22 cellular contexts compared by ENCODE assay signal in genomic region chr2:159976527-159977163, GRCh38.
"Had no signal": no experiment of that assay in that cellular context is flagged by ENCODE, and none has a peak within 500 bp of the region (broad histone marks: within the 10 kb centered on the region; RNA-seq: fewer than 3 reads in every experiment).

No MANE protein-coding gene starts in this region.

- H3K9me3 ChIP-seq: prostate gland, right lobe of liver, testis, transverse colon had no signal

- H3K9me3 Mint-ChIP-seq: dendritic cell treated with granulocyte-macrophage colony-stimulating factor and Interleukin-4, amounts not matched to agents 40 ng/mL and 50 ng/mL, for 4 days; endodermal cell; naive thymus-derived CD4-positive, alpha-beta T cell; nephron progenitor cell; stimulated activated effector memory CD8-positive, alpha-beta T cell treated with anti-CD3 and anti-CD28 coated beads, Interleukin-12 subunit alpha, Interleukin-12 subunit beta, amount 100 ng/mL, for 72 hours; stimulated activated naive CD8-positive, alpha-beta T cell treated with anti-CD3 and anti-CD28 coated beads, Interleukin-15, Interleukin-2, amounts not matched to agents 100 ng/mL and 50 ng/mL, for 24 hours had no signal

- H3K4me3 Mint-ChIP-seq: dendritic cell treated with granulocyte-macrophage colony-stimulating factor and Interleukin-4, amounts not matched to agents 40 ng/mL and 50 ng/mL, for 4 days; endodermal cell; naive thymus-derived CD4-positive, alpha-beta T cell; nephron progenitor cell; stimulated activated effector memory CD8-positive, alpha-beta T cell treated with anti-CD3 and anti-CD28 coated beads, Interleukin-12 subunit alpha, Interleukin-12 subunit beta, amount 100 ng/mL, for 72 hours; stimulated activated naive CD8-positive, alpha-beta T cell treated with anti-CD3 and anti-CD28 coated beads, Interleukin-15, Interleukin-2, amounts not matched to agents 100 ng/mL and 50 ng/mL, for 24 hours had no signal

- H3K79me2 ChIP-seq: hepatocyte, parathyroid adenoma had no signal

- H3K9ac ChIP-seq: parathyroid adenoma had no signal

- H3K27ac ChIP-seq: foreskin keratinocyte, hepatocyte, parathyroid adenoma, prostate gland, right lobe of liver, testis, transverse colon had no signal

- H2AFZ ChIP-seq: hepatocyte, parathyroid adenoma had no signal

- H3K4me1 ChIP-seq: foreskin keratinocyte, parathyroid adenoma, prostate gland, right lobe of liver, testis, transverse colon had no signal

- H3K36me3 ChIP-seq: prostate gland, right lobe of liver had no signal

- H3K27ac Mint-ChIP-seq: dendritic cell treated with granulocyte-macrophage colony-stimulating factor and Interleukin-4, amounts not matched to agents 40 ng/mL and 50 ng/mL, for 4 days; endodermal cell; naive thymus-derived CD4-positive, alpha-beta T cell; nephron progenitor cell; stimulated activated effector memory CD8-positive, alpha-beta T cell treated with anti-CD3 and anti-CD28 coated beads, Interleukin-12 subunit alpha, Interleukin-12 subunit beta, amount 100 ng/mL, for 72 hours; stimulated activated naive CD8-positive, alpha-beta T cell treated with anti-CD3 and anti-CD28 coated beads, Interleukin-15, Interleukin-2, amounts not matched to agents 100 ng/mL and 50 ng/mL, for 24 hours had no signal

- ATAC-seq: foreskin keratinocyte; left colon; left ventricle myocardium superior; naive thymus-derived CD4-positive, alpha-beta T cell; right lobe of liver; stimulated activated effector memory CD8-positive, alpha-beta T cell treated with anti-CD3 and anti-CD28 coated beads, Interleukin-12 subunit alpha, Interleukin-12 subunit beta, amount 100 ng/mL, for 72 hours had no signal

- H3K4me1 Mint-ChIP-seq: naive thymus-derived CD4-positive, alpha-beta T cell; nephron progenitor cell; stimulated activated effector memory CD8-positive, alpha-beta T cell treated with anti-CD3 and anti-CD28 coated beads, Interleukin-12 subunit alpha, Interleukin-12 subunit beta, amount 100 ng/mL, for 72 hours had no signal

- H3K27me3 ChIP-seq: foreskin keratinocyte, hepatocyte, right lobe of liver, testis, transverse colon had no signal

- H3K4me2 ChIP-seq: hepatocyte had no signal

- H3K27me3 Mint-ChIP-seq: dendritic cell treated with granulocyte-macrophage colony-stimulating factor and Interleukin-4, amounts not matched to agents 40 ng/mL and 50 ng/mL, for 4 days had no signal

- H3K4me3 ChIP-seq: hepatocyte, lung, prostate gland, right lobe of liver, testis, transverse colon had no signal

- DNase-seq: effector CD4-positive, alpha-beta T cell; endodermal cell; erythroblast; foreskin keratinocyte; head of caudate nucleus; left colon; left ventricle myocardium superior; mesendoderm; naive thymus-derived CD4-positive, alpha-beta T cell; nephron progenitor cell; right lobe of liver; stimulated activated CD4-positive, alpha-beta T cell treated with anti-CD3 and anti-CD28 coated beads, Interleukin-4, amount 100 ng/mL, for 1 hour; stimulated activated CD8-positive, alpha-beta memory T cell treated with anti-CD3 and anti-CD28 coated beads, Interleukin-4, amount 100 ng/mL, for 48 hours; testis; transverse colon had no signal
